1 cellular context compared by ENCODE assay signal in genomic region chr1:151540021-151540981, GRCh38.
TF ChIP-seq lines count a peak whose summit lies in the region.

A gene with protein sequence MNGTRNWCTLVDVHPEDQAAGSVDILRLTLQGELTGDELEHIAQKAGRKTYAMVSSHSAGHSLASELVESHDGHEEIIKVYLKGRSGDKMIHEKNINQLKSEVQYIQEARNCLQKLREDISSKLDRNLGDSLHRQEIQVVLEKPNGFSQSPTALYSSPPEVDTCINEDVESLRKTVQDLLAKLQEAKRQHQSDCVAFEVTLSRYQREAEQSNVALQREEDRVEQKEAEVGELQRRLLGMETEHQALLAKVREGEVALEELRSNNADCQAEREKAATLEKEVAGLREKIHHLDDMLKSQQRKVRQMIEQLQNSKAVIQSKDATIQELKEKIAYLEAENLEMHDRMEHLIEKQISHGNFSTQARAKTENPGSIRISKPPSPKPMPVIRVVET (plus strand): TSS chr1:151540309. CDS start chr1:151540367, 58 bp downstream.

TF ChIP-seq in HepG2, 621 proteins besides CTCF, POLR2A, EP300 and RAD21 (continued from another document and continues in another):
- TF ChIP-seq, protein P1, sequence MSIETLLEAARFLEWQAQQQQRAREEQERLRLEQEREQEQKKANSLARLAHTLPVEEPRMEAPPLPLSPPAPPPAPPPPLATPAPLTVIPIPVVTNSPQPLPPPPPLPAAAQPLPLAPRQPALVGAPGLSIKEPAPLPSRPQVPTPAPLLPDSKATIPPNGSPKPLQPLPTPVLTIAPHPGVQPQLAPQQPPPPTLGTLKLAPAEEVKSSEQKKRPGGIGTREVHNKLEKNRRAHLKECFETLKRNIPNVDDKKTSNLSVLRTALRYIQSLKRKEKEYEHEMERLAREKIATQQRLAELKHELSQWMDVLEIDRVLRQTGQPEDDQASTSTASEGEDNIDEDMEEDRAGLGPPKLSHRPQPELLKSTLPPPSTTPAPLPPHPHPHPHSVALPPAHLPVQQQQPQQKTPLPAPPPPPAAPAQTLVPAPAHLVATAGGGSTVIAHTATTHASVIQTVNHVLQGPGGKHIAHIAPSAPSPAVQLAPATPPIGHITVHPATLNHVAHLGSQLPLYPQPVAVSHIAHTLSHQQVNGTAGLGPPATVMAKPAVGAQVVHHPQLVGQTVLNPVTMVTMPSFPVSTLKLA (IDR thresholded peaks at IDR 0.05) = no peak
- TF ChIP-seq ZSCAN31 (CRISPR knock-in tag; IDR thresholded peaks at IDR 0.05; ENCODE audit: low read depth) (peak; percentile 84; the same call in 1 of the 2 replicates), ZFP36L2 (CRISPR knock-in tag; IDR thresholded peaks at IDR 0.05) (no peak), KDM5A (IDR thresholded peaks at IDR 0.05; ENCODE audit: borderline replicate concordance, low read length) (no peak), SATB2 (CRISPR knock-in tag; IDR thresholded peaks at IDR 0.05) (no peak), ZNF12 (CRISPR knock-in tag; IDR thresholded peaks at IDR 0.05) (no peak), ZIK1 (CRISPR knock-in tag; IDR thresholded peaks at IDR 0.05; ENCODE audit: borderline replicate concordance, low read depth) (no peak), SRY (CRISPR knock-in tag; IDR thresholded peaks at IDR 0.05) (peak; percentile 87), ZNF782 (CRISPR knock-in tag; IDR thresholded peaks at IDR 0.05; ENCODE audit: borderline replicate concordance) (no peak), ZNF235 (CRISPR knock-in tag; IDR thresholded peaks at IDR 0.05; ENCODE audit: borderline replicate concordance) (no peak), IKZF5 (CRISPR knock-in tag; IDR thresholded peaks at IDR 0.05) (no peak; the same call in 1 of the 2 replicates), HBP1 (CRISPR knock-in tag; IDR thresholded peaks at IDR 0.05; ENCODE audit: low read depth) (peak; percentile 65; the same call in 1 of the 2 replicates), HOXA5 (CRISPR knock-in tag; IDR thresholded peaks at IDR 0.05) (peak; percentile 68; the same call in 1 of the 2 replicates), MAFF (IDR thresholded peaks at IDR 0.05; ENCODE audit: low read depth, low read length) (no peak), ZKSCAN5 (CRISPR knock-in tag; IDR thresholded peaks at IDR 0.05) (peak; percentile 75; the same call in 1 of the 2 replicates), RXRB (CRISPR knock-in tag; IDR thresholded peaks at IDR 0.05; ENCODE audit: borderline replicate concordance) (peak; percentile 47), GPN1 (CRISPR knock-in tag; IDR thresholded peaks at IDR 0.05; ENCODE audit: borderline replicate concordance) (no peak), TEF (CRISPR knock-in tag; IDR thresholded peaks at IDR 0.05) (peak; percentile 36; the same call in 1 of the 2 replicates), ZNF468 (CRISPR knock-in tag; IDR thresholded peaks at IDR 0.05) (0 out of 2 replicates have a peak, but pooled peaks have one; percentile 2), ZFP82 (CRISPR knock-in tag; IDR thresholded peaks at IDR 0.05; ENCODE audit: borderline replicate concordance) (no peak), NFE2L1 (CRISPR knock-in tag; IDR thresholded peaks at IDR 0.05; ENCODE audit: borderline replicate concordance) (no peak), NFE2 (CRISPR knock-in tag; IDR thresholded peaks at IDR 0.05) (no peak), ZNF234 (CRISPR knock-in tag; conservative IDR thresholded peaks at IDR 0.05) (no peak), BRD4 (CRISPR knock-in tag; IDR thresholded peaks at IDR 0.05) (no peak), ZFP62 (CRISPR knock-in tag; IDR thresholded peaks at IDR 0.05) (no peak), ZNF317 (CRISPR knock-in tag; IDR thresholded peaks at IDR 0.05) (no peak; the same call in 1 of the 2 replicates), ZNF83 (CRISPR knock-in tag; IDR thresholded peaks at IDR 0.05; ENCODE audit: borderline replicate concordance) (no peak), NFIC (IDR thresholded peaks at IDR 0.05; ENCODE audit: low read length) (no peak), HNRNPK (IDR thresholded peaks at IDR 0.05; ENCODE audit: low read depth, low read length, poor library complexity, severe bottlenecking) (no peak), ZNF253 (CRISPR knock-in tag; IDR thresholded peaks at IDR 0.05; ENCODE audit: borderline replicate concordance) (no peak), RBAK (CRISPR knock-in tag; IDR thresholded peaks at IDR 0.05) (0 out of 2 replicates have a peak, but pooled peaks have one; percentile 40), ZNF292 (CRISPR knock-in tag; IDR thresholded peaks at IDR 0.05; ENCODE audit: borderline replicate concordance, low read depth) (no peak), RNF2 (conservative IDR thresholded peaks at IDR 0.05; ENCODE audit: low read depth) (0 out of 2 replicates have a peak, but pooled peaks have one; percentile 49), ZNF101 (CRISPR knock-in tag; IDR thresholded peaks at IDR 0.05; ENCODE audit: borderline replicate concordance, low read depth) (no peak), CHD2 (IDR thresholded peaks at IDR 0.05; ENCODE audit: low read depth, low read length) (no peak), ATF2 (CRISPR knock-in tag; IDR thresholded peaks at IDR 0.05) (peak; percentile 72; the same call in 1 of the 2 replicates), ZNF30 (CRISPR knock-in tag; IDR thresholded peaks at IDR 0.05) (no peak), AKAP8 (CRISPR knock-in tag; IDR thresholded peaks at IDR 0.05) (peak; percentile 33; the same call in 1 of the 2 replicates), STAT5B (CRISPR knock-in tag; IDR thresholded peaks at IDR 0.05) (no peak), ZNF335 (CRISPR knock-in tag; IDR thresholded peaks at IDR 0.05) (0 out of 2 replicates have a peak, but pooled peaks have one; percentile 46), SIX4 (CRISPR knock-in tag; IDR thresholded peaks at IDR 0.05) (no peak), ZNF678 (CRISPR knock-in tag; IDR thresholded peaks at IDR 0.05) (no peak), TOPORS (CRISPR knock-in tag; IDR thresholded peaks at IDR 0.05) (no peak), ZNF550 (CRISPR knock-in tag; IDR thresholded peaks at IDR 0.05; ENCODE audit: borderline replicate concordance) (no peak), ZNF577 (CRISPR knock-in tag; IDR thresholded peaks at IDR 0.05; ENCODE audit: borderline replicate concordance, low read depth) (no peak), SMARCC2 (IDR thresholded peaks at IDR 0.05) (no peak), HMG20B (CRISPR knock-in tag; conservative IDR thresholded peaks at IDR 0.05) (no peak), SSRP1 (CRISPR knock-in tag; IDR thresholded peaks at IDR 0.05) (no peak)
- TF ChIP-seq, protein P2, sequence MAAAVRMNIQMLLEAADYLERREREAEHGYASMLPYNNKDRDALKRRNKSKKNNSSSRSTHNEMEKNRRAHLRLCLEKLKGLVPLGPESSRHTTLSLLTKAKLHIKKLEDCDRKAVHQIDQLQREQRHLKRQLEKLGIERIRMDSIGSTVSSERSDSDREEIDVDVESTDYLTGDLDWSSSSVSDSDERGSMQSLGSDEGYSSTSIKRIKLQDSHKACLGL (CRISPR knock-in tag; IDR thresholded peaks at IDR 0.05) = peak; percentile 83; the same call in 1 of the 2 replicates
- TF ChIP-seq, protein P3, sequence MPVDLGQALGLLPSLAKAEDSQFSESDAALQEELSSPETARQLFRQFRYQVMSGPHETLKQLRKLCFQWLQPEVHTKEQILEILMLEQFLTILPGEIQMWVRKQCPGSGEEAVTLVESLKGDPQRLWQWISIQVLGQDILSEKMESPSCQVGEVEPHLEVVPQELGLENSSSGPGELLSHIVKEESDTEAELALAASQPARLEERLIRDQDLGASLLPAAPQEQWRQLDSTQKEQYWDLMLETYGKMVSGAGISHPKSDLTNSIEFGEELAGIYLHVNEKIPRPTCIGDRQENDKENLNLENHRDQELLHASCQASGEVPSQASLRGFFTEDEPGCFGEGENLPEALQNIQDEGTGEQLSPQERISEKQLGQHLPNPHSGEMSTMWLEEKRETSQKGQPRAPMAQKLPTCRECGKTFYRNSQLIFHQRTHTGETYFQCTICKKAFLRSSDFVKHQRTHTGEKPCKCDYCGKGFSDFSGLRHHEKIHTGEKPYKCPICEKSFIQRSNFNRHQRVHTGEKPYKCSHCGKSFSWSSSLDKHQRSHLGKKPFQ (CRISPR knock-in tag; IDR thresholded peaks at IDR 0.05; ENCODE audit: insufficient replicate concordance) = peak; percentile 64
- TF ChIP-seq, protein P4, sequence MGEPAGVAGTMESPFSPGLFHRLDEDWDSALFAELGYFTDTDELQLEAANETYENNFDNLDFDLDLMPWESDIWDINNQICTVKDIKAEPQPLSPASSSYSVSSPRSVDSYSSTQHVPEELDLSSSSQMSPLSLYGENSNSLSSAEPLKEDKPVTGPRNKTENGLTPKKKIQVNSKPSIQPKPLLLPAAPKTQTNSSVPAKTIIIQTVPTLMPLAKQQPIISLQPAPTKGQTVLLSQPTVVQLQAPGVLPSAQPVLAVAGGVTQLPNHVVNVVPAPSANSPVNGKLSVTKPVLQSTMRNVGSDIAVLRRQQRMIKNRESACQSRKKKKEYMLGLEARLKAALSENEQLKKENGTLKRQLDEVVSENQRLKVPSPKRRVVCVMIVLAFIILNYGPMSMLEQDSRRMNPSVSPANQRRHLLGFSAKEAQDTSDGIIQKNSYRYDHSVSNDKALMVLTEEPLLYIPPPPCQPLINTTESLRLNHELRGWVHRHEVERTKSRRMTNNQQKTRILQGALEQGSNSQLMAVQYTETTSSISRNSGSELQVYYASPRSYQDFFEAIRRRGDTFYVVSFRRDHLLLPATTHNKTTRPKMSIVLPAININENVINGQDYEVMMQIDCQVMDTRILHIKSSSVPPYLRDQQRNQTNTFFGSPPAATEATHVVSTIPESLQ (CRISPR knock-in tag; conservative IDR thresholded peaks at IDR 0.05) = no peak
- TF ChIP-seq, protein P5, sequence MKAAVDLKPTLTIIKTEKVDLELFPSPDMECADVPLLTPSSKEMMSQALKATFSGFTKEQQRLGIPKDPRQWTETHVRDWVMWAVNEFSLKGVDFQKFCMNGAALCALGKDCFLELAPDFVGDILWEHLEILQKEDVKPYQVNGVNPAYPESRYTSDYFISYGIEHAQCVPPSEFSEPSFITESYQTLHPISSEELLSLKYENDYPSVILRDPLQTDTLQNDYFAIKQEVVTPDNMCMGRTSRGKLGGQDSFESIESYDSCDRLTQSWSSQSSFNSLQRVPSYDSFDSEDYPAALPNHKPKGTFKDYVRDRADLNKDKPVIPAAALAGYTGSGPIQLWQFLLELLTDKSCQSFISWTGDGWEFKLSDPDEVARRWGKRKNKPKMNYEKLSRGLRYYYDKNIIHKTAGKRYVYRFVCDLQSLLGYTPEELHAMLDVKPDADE (CRISPR knock-in tag; IDR thresholded peaks at IDR 0.05) = no peak
- TF ChIP-seq, protein P6, sequence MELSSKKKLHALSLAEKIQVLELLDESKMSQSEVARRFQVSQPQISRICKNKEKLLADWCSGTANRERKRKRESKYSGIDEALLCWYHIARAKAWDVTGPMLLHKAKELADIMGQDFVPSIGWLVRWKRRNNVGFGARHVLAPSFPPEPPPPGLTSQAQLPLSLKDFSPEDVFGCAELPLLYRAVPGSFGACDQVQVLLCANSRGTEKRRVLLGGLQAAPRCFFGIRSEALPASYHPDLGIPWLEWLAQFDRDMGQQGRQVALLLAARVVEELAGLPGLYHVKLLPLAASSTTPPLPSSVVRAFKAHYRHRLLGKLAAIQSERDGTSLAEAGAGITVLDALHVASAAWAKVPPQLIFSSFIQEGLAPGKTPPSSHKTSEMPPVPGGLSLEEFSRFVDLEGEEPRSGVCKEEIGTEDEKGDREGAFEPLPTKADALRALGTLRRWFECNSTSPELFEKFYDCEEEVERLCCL (CRISPR knock-in tag; IDR thresholded peaks at IDR 0.05; ENCODE audit: borderline replicate concordance) = 0 out of 2 replicates have a peak, but pooled peaks have one; percentile 64
- TF ChIP-seq, protein P7, sequence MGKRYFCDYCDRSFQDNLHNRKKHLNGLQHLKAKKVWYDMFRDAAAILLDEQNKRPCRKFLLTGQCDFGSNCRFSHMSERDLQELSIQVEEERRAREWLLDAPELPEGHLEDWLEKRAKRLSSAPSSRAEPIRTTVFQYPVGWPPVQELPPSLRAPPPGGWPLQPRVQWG (CRISPR knock-in tag; IDR thresholded peaks at IDR 0.05; ENCODE audit: borderline replicate concordance, low read depth) = no peak
